Comparison of ENCODE assay signal across 10 cellular contexts in genomic region chr11:72685560-72686480, GRCh38. TPM values are rescaled to one million over a fixed set of nuclear protein-coding genes. Genes with fewer than 3 reads are reported as not detected.
DNase-seq lines count a peak whose midpoint lies in the region; ATAC-seq and TF ChIP-seq lines count a peak whose summit lies in the region.
"Had no signal": no experiment of that assay in that cellular context is flagged by ENCODE, and none has a peak within 500 bp of the region (broad histone marks: within the 10 kb centered on the region; RNA-seq: fewer than 3 reads in every experiment).

No MANE protein-coding gene starts in this region.

- no peak for TF ChIP-seq EP300 in transverse colon (IDR thresholded peaks at IDR 0.05; ENCODE audit: low read depth)

- H3K27me3 Mint-ChIP-seq in nephron progenitor cell (ENCODE audit: low read depth, poor library complexity), result no peaks in the 10 kb centered on the region

- H3K36me3 ChIP-seq in colonic mucosa (no peaks in the 10 kb centered on the region), transverse colon (peaks cover 0 to 4% (median 2%) of the 10 kb centered on the region in 4 donors)

- H3K4me1 ChIP-seq in colonic mucosa, result no peaks in the 10 kb centered on the region
- peaks cover 0 to 5% (median 0%) of the 10 kb centered on the region in 4 donors for H3K4me1 ChIP-seq in transverse colon
- H3K4me1 ChIP-seq: gastrocnemius medialis had no signal

- no peaks in the 10 kb centered on the region for H3K9me3 Mint-ChIP-seq in nephron progenitor cell

- H3K4me3 ChIP-seq in colonic mucosa (no peak overlapping the region), transverse colon (no peak overlapping the region)
- H3K4me3 ChIP-seq: gastrocnemius medialis had no signal

- DNase-seq in activated effector memory CD4-positive, alpha-beta T cell treated with anti-CD3 and anti-CD28 coated beads, Interleukin-2, amount 50 U/mL, for 16 hours, result peak; percentile 77
- no peak for DNase-seq in activated effector memory CD4-positive, alpha-beta T cell treated with Interleukin-2 at 50 U/mL for 16 hours
- DNase-seq in colonic mucosa, result peak; percentile 55
- DNase-seq in nephron progenitor cell, result no peak
- DNase-seq in transverse colon, result peak; percentile 35
- no peak for DNase-seq in 8988T
- DNase-seq in NCI-H1694 treated with DMSO at 0.1 percent for 48 hours (lab: John Stamatoyannopoulos, UW), result no peak
- DNase-seq: NCI-H2081 treated with DMSO at 0.1 percent for 48 hours had no signal

- H3K9me3 ChIP-seq in colonic mucosa, result no peaks in the 10 kb centered on the region
- no peaks in the 10 kb centered on the region for H3K9me3 ChIP-seq in transverse colon
- H3K9me3 ChIP-seq: gastrocnemius medialis had no signal

- peaks cover 20% of the 10 kb centered on the region for H3K4me1 Mint-ChIP-seq in nephron progenitor cell

- WGBS in transverse colon (ENCODE audit: low coverage in 1 of 2), 2 donors, result 69 to 76% methylated on average over 2 to 24 of the region's 24 CpGs

- H3K27ac ChIP-seq in colonic mucosa, result peak overlapping the region; percentile 33
- H3K27ac ChIP-seq in transverse colon, result peak overlapping the region; percentile 53 to 63 (median 56)

- in situ Hi-C loops in transverse colon (cut with MboI; ENCODE audit: low pct_ligation_motif_present in 1 of 4, low pct_unique_long_range_greater_than_20kb in 1 of 4, low sequenced_read_pairs in 3 of 4), result no loop called here

- peaks cover 8% of the 10 kb centered on the region for H3K36me3 Mint-ChIP-seq in nephron progenitor cell (ENCODE audit: low read depth)

- TF ChIP-seq CTCF in colonic mucosa (IDR thresholded peaks at IDR 0.05), result no peak
- no peak for TF ChIP-seq CTCF in nephron progenitor cell (IDR thresholded peaks at IDR 0.05)
- TF ChIP-seq CTCF in transverse colon (IDR thresholded peaks at IDR 0.05), result no peak

- H3K27me3 ChIP-seq in colonic mucosa, result no peaks in the 10 kb centered on the region
- H3K27me3 ChIP-seq in transverse colon, result peaks cover under 1% of the 10 kb centered on the region
- H3K27me3 ChIP-seq: gastrocnemius medialis had no signal

- ATAC-seq in GM18858 (IDR thresholded peaks at IDR 0.05; ENCODE audit: unreplicated experiment), result no peak

- no peak overlapping the region for H3K9ac ChIP-seq in colonic mucosa (ENCODE audit: low read depth in 2 of 2, low read length in 2 of 2)

- no peak overlapping the region for H3K4me3 Mint-ChIP-seq in nephron progenitor cell

- intact Hi-C loops in colonic mucosa (cut with DNase I) (loop anchor here (10.0 kb wide), 1 partner anchor 211 kb away; no protein-coding TSS in a partner anchor), transverse colon (cut with DNase I; ENCODE audit: low total_unique reads) (no loop called here)

- H3K27ac Mint-ChIP-seq in nephron progenitor cell, result peak overlapping the region; percentile 30

- TF ChIP-seq POLR2A in transverse colon (IDR thresholded peaks at IDR 0.05), result no peak

RNA-seq across cellular contexts. Expression of gene PDE2A, which starts 11.6 kb away (rescaled TPM):
- total RNA-seq in colonic mucosa, result 1 to 10 TPM; 5.6 to 8.9 TPM
- 10 to 100 TPM in 3 of 4 donors, 1 to 10 TPM in 1; 6.6 to 41.9 (median 17.1) TPM for total RNA-seq in transverse colon

Comparison
In these comparisons a context has a peak if more than half of its experiments do, and no peak if none do; other contexts are left out.
1. DNase-seq: peak in activated effector memory CD4-positive, alpha-beta T cell treated with anti-CD3 and anti-CD28 coated beads, Interleukin-2, amount 50 U/mL, for 16 hours (single experiment), colonic mucosa (single experiment) and transverse colon (single experiment); none in activated effector memory CD4-positive, alpha-beta T cell treated with Interleukin-2 at 50 U/mL for 16 hours (single experiment), nephron progenitor cell (single experiment), 8988T (single experiment) and NCI-H1694 treated with DMSO at 0.1 percent for 48 hours (single experiment).